Comparison of ENCODE assay signal across 20 cellular contexts in genomic region chr10:95315509-95315908, GRCh38. TPM values are rescaled to one million over a fixed set of nuclear protein-coding genes. Genes with fewer than 3 reads are reported as not detected.
DNase-seq lines count a peak whose midpoint lies in the region; ATAC-seq and TF ChIP-seq lines count a peak whose summit lies in the region.
"Had no signal": no experiment of that assay in that cellular context is flagged by ENCODE, and none has a peak within 500 bp of the region (broad histone marks: within the 10 kb centered on the region; RNA-seq: fewer than 3 reads in every experiment).

No MANE protein-coding gene starts in this region.

- H3K36me3 ChIP-seq in WERI-Rb-1 = no peaks in the 10 kb centered on the region
- H3K36me3 ChIP-seq in neural progenitor cell = no peaks in the 10 kb centered on the region

- no peak overlapping the region for H3K9ac ChIP-seq in neural progenitor cell

- no peak overlapping the region for H3K27ac Mint-ChIP-seq in neural progenitor cell
- H3K27ac Mint-ChIP-seq: CD4-positive, CD25-positive, alpha-beta regulatory T cell had no signal

- TF ChIP-seq CTCF in WERI-Rb-1 (IDR thresholded peaks at IDR 0.05; ENCODE audit: low read depth, low read length) (no peak), neural progenitor cell (IDR thresholded peaks at IDR 0.05) (no peak)

- DNase-seq in DMS 273 (lab: John Stamatoyannopoulos, UW; ENCODE audit: unreplicated experiment) (peak; percentile 61), DMS 273 treated with DMSO at 0.1 percent for 48 hours (lab: John Stamatoyannopoulos, UW) (no peak), NCI-H2171 (lab: John Stamatoyannopoulos, UW) (peak; percentile 65), WERI-Rb-1 (peak; percentile 65), neural progenitor cell (ENCODE audit: low spot score) (peak; percentile 23), A172 (ENCODE audit: low spot score) (no peak)
- DNase-seq in stimulated activated CD4-positive, alpha-beta T cell treated with anti-CD3 and anti-CD28 coated beads, Interleukin-12 subunit alpha, Interleukin-12 subunit beta, amount 100 ng/mL, for 4 hours = no peak
- DNase-seq: CD4-positive, CD25-positive, alpha-beta regulatory T cell; COR-L47; DMS53; EL; KBM-7; NCI-H187; NCI-H446; NCI-H748 treated with DMSO at 0.1 percent for 48 hours; PC-3; RPMI8226; SIG-M5 had no signal

- peak overlapping the region; percentile 11; the same call in 1 of the 2 replicates for H3K27ac ChIP-seq in WERI-Rb-1
- no peak overlapping the region for H3K27ac ChIP-seq in neural progenitor cell
- H3K27ac ChIP-seq: 22Rv1 had no signal

- no peak for ATAC-seq in HG02642 (IDR thresholded peaks at IDR 0.05; ENCODE audit: poor library complexity, unreplicated experiment)
- ATAC-seq: PC-3 had no signal

- no peaks in the 10 kb centered on the region for H4K20me1 ChIP-seq in neural progenitor cell (ENCODE audit: low read depth)

- no peaks in the 10 kb centered on the region for H3K79me2 ChIP-seq in neural progenitor cell (ENCODE audit: low read depth)

- no peaks in the 10 kb centered on the region for H3K36me3 Mint-ChIP-seq in neural progenitor cell
- H3K36me3 Mint-ChIP-seq: CD4-positive, CD25-positive, alpha-beta regulatory T cell had no signal

- H3K9me3 ChIP-seq in WERI-Rb-1 (ENCODE audit: severe bottlenecking) (no peaks in the 10 kb centered on the region), neural progenitor cell (ENCODE audit: low read depth) (no peaks in the 10 kb centered on the region)

- H3K27me3 Mint-ChIP-seq in neural progenitor cell (ENCODE audit: insufficient read depth, low read depth) = no peaks in the 10 kb centered on the region

- no peak overlapping the region for H3K4me2 ChIP-seq in neural progenitor cell

- H3K4me3 ChIP-seq in WERI-Rb-1 (ENCODE audit: low read depth, low read length) (no peak overlapping the region), neural progenitor cell (no peak overlapping the region)

- no peak overlapping the region for H3K4me3 Mint-ChIP-seq in neural progenitor cell
- H3K4me3 Mint-ChIP-seq: CD4-positive, CD25-positive, alpha-beta regulatory T cell had no signal

- no peak overlapping the region for H2AFZ ChIP-seq in neural progenitor cell (replicated peaks)

- H3K27me3 ChIP-seq in WERI-Rb-1 (ENCODE audit: insufficient read depth, low read depth, severe bottlenecking) = no peaks in the 10 kb centered on the region
- no peaks in the 10 kb centered on the region for H3K27me3 ChIP-seq in neural progenitor cell

- no peaks in the 10 kb centered on the region for H3K9me3 Mint-ChIP-seq in neural progenitor cell

- peaks cover 11% of the 10 kb centered on the region for H3F3A ChIP-seq in neural progenitor cell (ENCODE audit: low read depth)

- H3K4me1 ChIP-seq in neural progenitor cell = peaks cover 25% of the 10 kb centered on the region

- no peaks in the 10 kb centered on the region for H3K4me1 Mint-ChIP-seq in neural progenitor cell
- H3K4me1 Mint-ChIP-seq: CD4-positive, CD25-positive, alpha-beta regulatory T cell had no signal

RNA-seq across cellular contexts. Expression of gene PDLIM1, which starts 24.7 kb away (rescaled TPM):
- 4.6 and 7.9 TPM in 2 replicates for total RNA-seq in neural progenitor cell (ENCODE audit: low replicate concordance)
- total RNA-seq in A172 (2014; rRNA removed; shearing (Covaris generic)) = 18.9 and 20.9 TPM in 2 replicates

Comparison
In these comparisons a context has a peak if more than half of its experiments do, and no peak if none do; other contexts are left out.
1. DNase-seq: peak in DMS 273 (single experiment), NCI-H2171 (single experiment), WERI-Rb-1 (single experiment) and neural progenitor cell (single experiment); none in DMS 273 treated with DMSO at 0.1 percent for 48 hours (single experiment), stimulated activated CD4-positive, alpha-beta T cell treated with anti-CD3 and anti-CD28 coated beads, Interleukin-12 subunit alpha, Interleukin-12 subunit beta, amount 100 ng/mL, for 4 hours (single experiment) and A172 (single experiment).